In genomic region chr16:9364721-9365693, GRCh38 we compare ENCODE assay signal across 12 cellular contexts.
DNase-seq lines count a peak whose midpoint lies in the region; ATAC-seq and TF ChIP-seq lines count a peak whose summit lies in the region.
"Had no signal": no experiment of that assay in that cellular context is flagged by ENCODE, and none has a peak within 500 bp of the region (broad histone marks: within the 10 kb centered on the region; RNA-seq: fewer than 3 reads in every experiment).

No MANE protein-coding gene starts in this region.

- no peaks in the 10 kb centered on the region for H3K4me1 Mint-ChIP-seq in natural killer cell
- peaks cover 4% of the 10 kb centered on the region; the same call in 2 of the 3 replicates for H3K4me1 Mint-ChIP-seq in GM23338

- no peak overlapping the region for H3K4me2 ChIP-seq in GM23338

- H3K36me3 ChIP-seq in thoracic aorta, result no peaks in the 10 kb centered on the region
- H3K36me3 ChIP-seq in GM23338 (ENCODE audit: insufficient read depth), result no peaks in the 10 kb centered on the region

- H3K27me3 ChIP-seq in thoracic aorta (replicated peaks; ENCODE audit: insufficient read depth) (no peaks in the 10 kb centered on the region), GM23338 (ENCODE audit: insufficient read depth) (no peaks in the 10 kb centered on the region)

- H3K9me3 ChIP-seq in thoracic aorta, result no peaks in the 10 kb centered on the region

- no peak overlapping the region for H3K27ac Mint-ChIP-seq in natural killer cell
- H3K27ac Mint-ChIP-seq in GM23338, result no peak overlapping the region
- H3K27ac Mint-ChIP-seq: CD8-positive, alpha-beta T cell had no signal

- H3F3A ChIP-seq in GM23338 (replicated peaks; ENCODE audit: low read depth), result no peaks in the 10 kb centered on the region

- in situ Hi-C loops in SK-MEL-5 (cut with HindIII; ENCODE audit: low pct_unique_long_range_greater_than_20kb, low sequenced_read_pairs), result no loop called here

- H3K27ac ChIP-seq in thoracic aorta, result peak overlapping the region; percentile 47 to 57
- no peak overlapping the region for H3K27ac ChIP-seq in GM23338 (ENCODE audit: low read depth)

- H3K79me2 ChIP-seq in GM23338 (replicated peaks; ENCODE audit: insufficient read depth), result no peaks in the 10 kb centered on the region

- peaks cover 5 to 30% of the 10 kb centered on the region in 2 donors for H3K4me1 ChIP-seq in thoracic aorta (ENCODE audit: control insufficient read depth in 1 of 2, low read depth in 2 of 2)
- H3K4me1 ChIP-seq in GM23338 (ENCODE audit: insufficient read depth), result no peaks in the 10 kb centered on the region

- H3K4me3 Mint-ChIP-seq in natural killer cell, result no peak overlapping the region
- H3K4me3 Mint-ChIP-seq in GM23338, result no peak overlapping the region
- H3K4me3 Mint-ChIP-seq: CD8-positive, alpha-beta T cell had no signal

- intact Hi-C loops in natural killer cell (cut with micrococcal nuclease), result no loop called here

- no peak for TF ChIP-seq CTCF in thoracic aorta (IDR thresholded peaks at IDR 0.05)
- no peak for TF ChIP-seq CTCF in natural killer cell (IDR thresholded peaks at IDR 0.05)
- TF ChIP-seq CTCF in GM23338 (conservative IDR thresholded peaks at IDR 0.05; ENCODE audit: low read depth in 2 of 2), result no peak

- peaks cover 0 to 2% of the 10 kb centered on the region in 2 donors for H3K27me3 Mint-ChIP-seq in natural killer cell (ENCODE audit: low read depth in 2 of 2)
- H3K27me3 Mint-ChIP-seq in GM23338 (ENCODE audit: insufficient read depth, low read depth, poor library complexity), result no peaks in the 10 kb centered on the region

- DNase-seq in SK-MEL-5 (ENCODE audit: low read depth, low spot score) (peak; percentile 12), globus pallidus (ENCODE audit: low spot score) (peak; percentile 94), middle frontal gyrus (ENCODE audit: extremely low spot score, low spot score) (peak; percentile 54), thoracic aorta (ENCODE audit: low spot score) (peak; percentile 54), NCI-H1105 (lab: John Stamatoyannopoulos, UW) (no peak), natural killer cell (no peak), GM23338 (ENCODE audit: low spot score) (no peak)
- DNase-seq: activated T-cell treated with anti-CD3 and anti-CD28 coated beads, Interleukin-2, amount 50 U/mL, for 1 hour; CD8-positive, alpha-beta T cell; kidney glomerular epithelial cell; NCI-H2081 treated with DMSO at 0.1 percent for 48 hours had no signal

- no peak overlapping the region for H2AFZ ChIP-seq in GM23338

- H4K20me1 ChIP-seq in GM23338 (replicated peaks; ENCODE audit: insufficient read depth), result no peaks in the 10 kb centered on the region; the same call in 1 of the 2 replicates

- peaks cover 0 to 2% of the 10 kb centered on the region in 2 donors for H3K9me3 Mint-ChIP-seq in natural killer cell
- 0 out of 3 replicates have a peak, but pooled peaks cover 3% of the 10 kb centered on the region for H3K9me3 Mint-ChIP-seq in GM23338
- H3K9me3 Mint-ChIP-seq: CD8-positive, alpha-beta T cell had no signal

- ATAC-seq in thoracic aorta (ENCODE audit: insufficient number of reproducible peaks, low FRiP score, low read depth), result peak; percentile 83
- ATAC-seq in natural killer cell, result no peak
- no peak for ATAC-seq in HG02884 (IDR thresholded peaks at IDR 0.05; ENCODE audit: unreplicated experiment)
- ATAC-seq in GM23338, result no peak
- ATAC-seq: CD8-positive, alpha-beta T cell had no signal

- 0 out of 2 replicates have a peak, but pooled peaks cover 10% of the 10 kb centered on the region for H3K9me2 ChIP-seq in GM23338 (ENCODE audit: insufficient read depth)

- no peaks in the 10 kb centered on the region for H3K36me3 Mint-ChIP-seq in natural killer cell
- H3K36me3 Mint-ChIP-seq in GM23338 (ENCODE audit: low read depth), result no peaks in the 10 kb centered on the region
- H3K36me3 Mint-ChIP-seq: CD8-positive, alpha-beta T cell had no signal

- H3K4me3 ChIP-seq in thoracic aorta (no peak overlapping the region), GM23338 (no peak overlapping the region)

TF ChIP-seq in GM23338, 12 proteins besides CTCF, POLR2A, EP300 and RAD21 (continues in another document):
- TF ChIP-seq EZH2 (IDR thresholded peaks at IDR 0.05; ENCODE audit: low read depth, unreplicated experiment) (no peak), ZNF462 (CRISPR knock-in tag; IDR thresholded peaks at IDR 0.05) (no peak), ZNF114 (CRISPR knock-in tag; IDR thresholded peaks at IDR 0.05) (no peak), NANOG (IDR thresholded peaks at IDR 0.05; ENCODE audit: borderline replicate concordance) (no peak), ETS1 (IDR thresholded peaks at IDR 0.05) (no peak), JUNB (IDR thresholded peaks at IDR 0.05; ENCODE audit: unreplicated experiment) (no peak)

Comparison
In these comparisons a context has a peak if more than half of its experiments do, and no peak if none do; other contexts are left out.
1. DNase-seq: peak in SK-MEL-5 (single experiment), globus pallidus (single experiment), middle frontal gyrus (single experiment) and thoracic aorta (single experiment); none in NCI-H1105 (single experiment), natural killer cell (single experiment) and GM23338 (single experiment).